In genomic region chr14:49783394-49784010, GRCh38 we compare ENCODE assay signal across 21 cellular contexts. TPM values are rescaled to one million over a fixed set of nuclear protein-coding genes. Genes with fewer than 3 reads are reported as not detected.
DNase-seq lines count a peak whose midpoint lies in the region; ATAC-seq, FAIRE-seq and TF ChIP-seq lines count a peak whose summit lies in the region.
"Had no signal": no experiment of that assay in that cellular context is flagged by ENCODE, and none has a peak within 500 bp of the region (broad histone marks: within the 10 kb centered on the region; RNA-seq: fewer than 3 reads in every experiment).

No MANE protein-coding gene starts in this region.

- no peaks in the 10 kb centered on the region for H3K9me3 ChIP-seq in HEK293 (ENCODE audit: control insufficient read depth, insufficient read depth, low read depth, low read length)
- H3K9me3 ChIP-seq in K562 (replicated peaks; ENCODE audit: control insufficient read depth, insufficient read depth, low read depth, low read length): no peaks in the 10 kb centered on the region
- no peaks in the 10 kb centered on the region for H3K9me3 ChIP-seq in smooth muscle cell (replicated peaks; ENCODE audit: low read depth)
- H3K9me3 ChIP-seq: BLaER1 treated with 17β-estradiol and CSF1 and Interleukin-3, amounts not matched to agents 10 nM and 100 nM had no signal

- H3K4me3 ChIP-seq in HEK293 (ENCODE audit: low read depth, low read length) (no peak overlapping the region), K562 (no peak overlapping the region), smooth muscle cell (no peak overlapping the region)
- H3K4me3 ChIP-seq: BLaER1 treated with 17β-estradiol and CSF1 and Interleukin-3, amounts not matched to agents 10 nM and 100 nM had no signal

- peaks cover 37% of the 10 kb centered on the region for H3K36me3 Mint-ChIP-seq in activated CD8-positive, alpha-beta T cell treated with anti-CD3 and anti-CD28 coated beads for 36 hours (ENCODE audit: low read depth)
- H3K36me3 Mint-ChIP-seq in activated CD8-positive, alpha-beta T cell treated with anti-CD3 and anti-CD28 coated beads, Interleukin-2, amount 10 ng/mL, durations not matched to agents 7 days and 5 days (ENCODE audit: low read depth): peaks cover 66% of the 10 kb centered on the region
- peaks cover 4 to 51% (median 21%) of the 10 kb centered on the region in 3 donors for H3K36me3 Mint-ChIP-seq in immature natural killer cell
- H3K36me3 Mint-ChIP-seq in activated CD4-positive, alpha-beta T cell treated with anti-CD3 and anti-CD28 coated beads, Interleukin-2, amount 10 ng/mL, durations not matched to agents 24 days and 14 days (ENCODE audit: low read depth): peaks cover 63% of the 10 kb centered on the region

- no TSS peak for BruUV-seq in K562 (replicated peaks; lab: Mats Ljungman, UMichigan)

- no peak for TF ChIP-seq EP300 in K562 (IDR thresholded peaks at IDR 0.05; ENCODE audit: low read length)

- H3K4me1 Mint-ChIP-seq in activated CD8-positive, alpha-beta T cell treated with anti-CD3 and anti-CD28 coated beads for 36 hours (ENCODE audit: low read depth): no peaks in the 10 kb centered on the region
- no peaks in the 10 kb centered on the region for H3K4me1 Mint-ChIP-seq in activated CD8-positive, alpha-beta T cell treated with anti-CD3 and anti-CD28 coated beads, Interleukin-2, amount 10 ng/mL, durations not matched to agents 7 days and 5 days (ENCODE audit: low read depth)
- H3K4me1 Mint-ChIP-seq in immature natural killer cell: no peaks in the 10 kb centered on the region
- H3K4me1 Mint-ChIP-seq in activated CD4-positive, alpha-beta T cell treated with anti-CD3 and anti-CD28 coated beads, Interleukin-2, amount 10 ng/mL, durations not matched to agents 24 days and 14 days: peaks cover 2% of the 10 kb centered on the region
- H3K4me1 Mint-ChIP-seq: H9, IgD-negative memory B cell had no signal

- H3K27me3 ChIP-seq in K562 (ENCODE audit: control insufficient read depth in 2 of 2, insufficient read depth in 2 of 2, low read length in 2 of 2) (no peaks in the 10 kb centered on the region), smooth muscle cell (ENCODE audit: low read depth) (no peaks in the 10 kb centered on the region)
- H3K27me3 ChIP-seq: BLaER1 treated with 17β-estradiol and CSF1 and Interleukin-3, amounts not matched to agents 10 nM and 100 nM had no signal

- H3K9me1 ChIP-seq in K562 (ENCODE audit: control insufficient read depth, insufficient read depth, low read length): no peaks in the 10 kb centered on the region

- H3K36me3 ChIP-seq in HEK293 (ENCODE audit: control insufficient read depth in 2 of 2, insufficient read depth in 1 of 2, low read length in 2 of 2) (peaks cover 86 to 97% of the 10 kb centered on the region in 2 experiments), K562 (ENCODE audit: control insufficient read depth, insufficient read depth, low read length) (peaks cover 93% of the 10 kb centered on the region), smooth muscle cell (ENCODE audit: low read depth) (peaks cover 44% of the 10 kb centered on the region)

- FAIRE-seq in K562 (lab: Jason Lieb, UNC): no peak
- FAIRE-seq: GM19239, H1 had no signal

- TF ChIP-seq POLR2A in K562 (conservative IDR thresholded peaks at IDR 0.05): no peak

- no peak for TF ChIP-seq CTCF in activated CD8-positive, alpha-beta T cell treated with anti-CD3 and anti-CD28 coated beads for 36 hours (IDR thresholded peaks at IDR 0.05)
- no peak for TF ChIP-seq CTCF in HEK293 (tag by site-specific recombination; IDR thresholded peaks at IDR 0.05)
- no peak for TF ChIP-seq CTCF in K562 (IDR thresholded peaks at IDR 0.05 in 2 of 3, conservative IDR thresholded peaks at IDR 0.05 in 1 of 3; ENCODE audit: insufficient read depth in 2 of 3, low read depth in 1 of 3, low read length in 3 of 3)
- TF ChIP-seq CTCF in smooth muscle cell (IDR thresholded peaks at IDR 0.05; ENCODE audit: borderline replicate concordance, insufficient read depth, poor library complexity, severe bottlenecking): no peak

- no peaks in the 10 kb centered on the region for H3K79me2 ChIP-seq in K562 (ENCODE audit: control insufficient read depth, insufficient read depth, low read length)
- no peaks in the 10 kb centered on the region for H3K79me2 ChIP-seq in smooth muscle cell (ENCODE audit: low read depth)

- H3K4me3 Mint-ChIP-seq in activated CD8-positive, alpha-beta T cell treated with anti-CD3 and anti-CD28 coated beads for 36 hours: no peak overlapping the region
- H3K4me3 Mint-ChIP-seq in activated CD8-positive, alpha-beta T cell treated with anti-CD3 and anti-CD28 coated beads, Interleukin-2, amount 10 ng/mL, durations not matched to agents 7 days and 5 days: no peak overlapping the region
- H3K4me3 Mint-ChIP-seq in immature natural killer cell: no peak overlapping the region
- H3K4me3 Mint-ChIP-seq in activated CD4-positive, alpha-beta T cell treated with anti-CD3 and anti-CD28 coated beads, Interleukin-2, amount 10 ng/mL, durations not matched to agents 24 days and 14 days: no peak overlapping the region
- H3K4me3 Mint-ChIP-seq: B cell; CD8-positive, alpha-beta memory T cell; H9; IgD-negative memory B cell had no signal

- no peak overlapping the region for H3K4me2 ChIP-seq in K562 (ENCODE audit: insufficient read depth, low read length)
- no peak overlapping the region for H3K4me2 ChIP-seq in smooth muscle cell
- H3K4me2 ChIP-seq: BLaER1 treated with 17β-estradiol and CSF1 and Interleukin-3, amounts not matched to agents 10 nM and 100 nM had no signal

- CTCF ChIA-PET in activated CD8-positive, alpha-beta T cell treated with anti-CD3 and anti-CD28 coated beads for 36 hours (lab: Charles Lee): interaction anchor here (1.2 kb wide), 1 partner anchor 149 kb away, joined by 4 read pairs; the partner anchor contains the start of gene DNAAF2
- CTCF ChIA-PET in activated CD8-positive, alpha-beta T cell treated with anti-CD3 and anti-CD28 coated beads, Interleukin-2, amount 10 ng/mL, durations not matched to agents 7 days and 5 days (lab: Charles Lee): interaction anchor here (1.4 to 1.8 kb wide), 3 partner anchors 16 to 163 kb away, joined by 3 to 5 read pairs (median 3); partner anchors contain the start of genes KLHDC2, MGAT2, NEMF and RPL36AL
- CTCF ChIA-PET in HEK293 (lab: Yijun Ruan, JAX): interaction anchor here (0.6 to 0.9 kb wide), 2 partner anchors 36 to 149 kb away, joined by 3 to 6 read pairs; no protein-coding TSS in a partner anchor
- CTCF ChIA-PET in K562 (lab: Yijun Ruan, JAX; ENCODE audit: low intra/inter-chr PET ratio): no interaction called here

- H3K27ac ChIP-seq in HEK293 (ENCODE audit: extremely low read depth, low read depth, low read length) (no peak overlapping the region), K562 (ENCODE audit: extremely low read depth, low read depth, low read length) (no peak overlapping the region), smooth muscle cell (ENCODE audit: low read depth) (peak overlapping the region; percentile 22)
- H3K27ac ChIP-seq: 22Rv1; BLaER1 treated with 17β-estradiol and CSF1 and Interleukin-3, amounts not matched to agents 10 nM and 100 nM; HL-60 had no signal

- intact Hi-C loops in activated CD8-positive, alpha-beta T cell treated with anti-CD3 and anti-CD28 coated beads for 36 hours (cut with micrococcal nuclease): no loop called here
- intact Hi-C loops in K562 (cut with micrococcal nuclease): no loop called here
- intact Hi-C loops in activated CD4-positive, alpha-beta T cell treated with anti-CD3 and anti-CD28 coated beads, Interleukin-2, amount 10 ng/mL, durations not matched to agents 24 days and 14 days (cut with micrococcal nuclease): no loop called here

- no peak for DNase-seq in activated CD8-positive, alpha-beta T cell treated with anti-CD3 and anti-CD28 coated beads for 36 hours
- DNase-seq in activated CD8-positive, alpha-beta T cell treated with anti-CD3 and anti-CD28 coated beads, Interleukin-2, amount 10 ng/mL, durations not matched to agents 7 days and 5 days: no peak
- no peak for DNase-seq in K562 (ENCODE audit: extremely low read depth in 1 of 4, low spot score in 3 of 4)
- no peak for DNase-seq in smooth muscle cell (lab: John Stamatoyannopoulos, UW; ENCODE audit: unreplicated experiment)
- no peak for DNase-seq in immature natural killer cell
- no peak for DNase-seq in activated CD4-positive, alpha-beta T cell treated with anti-CD3 and anti-CD28 coated beads, Interleukin-2, amount 10 ng/mL, durations not matched to agents 24 days and 14 days
- DNase-seq: CD8-positive, alpha-beta memory T cell; COR-L47; DMS 273 treated with DMSO at 0.1 percent for 48 hours; DMS53; DND-41; EL; H9 had no signal

- ATAC-seq in activated CD8-positive, alpha-beta T cell treated with anti-CD3 and anti-CD28 coated beads for 36 hours: no peak
- no peak for ATAC-seq in activated CD8-positive, alpha-beta T cell treated with anti-CD3 and anti-CD28 coated beads, Interleukin-2, amount 10 ng/mL, durations not matched to agents 7 days and 5 days
- no peak for ATAC-seq in K562

- H4K20me1 ChIP-seq in K562 (replicated peaks; ENCODE audit: control insufficient read depth, insufficient read depth, low read length): no peaks in the 10 kb centered on the region
- H4K20me1 ChIP-seq in smooth muscle cell (ENCODE audit: low read depth): peaks cover 8% of the 10 kb centered on the region

- H3K9me3 Mint-ChIP-seq in activated CD8-positive, alpha-beta T cell treated with anti-CD3 and anti-CD28 coated beads for 36 hours: no peaks in the 10 kb centered on the region
- H3K9me3 Mint-ChIP-seq in activated CD8-positive, alpha-beta T cell treated with anti-CD3 and anti-CD28 coated beads, Interleukin-2, amount 10 ng/mL, durations not matched to agents 7 days and 5 days (ENCODE audit: insufficient read depth): no peaks in the 10 kb centered on the region
- H3K9me3 Mint-ChIP-seq in immature natural killer cell: no peaks in the 10 kb centered on the region
- H3K9me3 Mint-ChIP-seq in activated CD4-positive, alpha-beta T cell treated with anti-CD3 and anti-CD28 coated beads, Interleukin-2, amount 10 ng/mL, durations not matched to agents 24 days and 14 days: no peaks in the 10 kb centered on the region
- H3K9me3 Mint-ChIP-seq: CD8-positive, alpha-beta memory T cell; H9; IgD-negative memory B cell had no signal

- no peaks in the 10 kb centered on the region for H3K27me3 Mint-ChIP-seq in activated CD8-positive, alpha-beta T cell treated with anti-CD3 and anti-CD28 coated beads for 36 hours
- no peaks in the 10 kb centered on the region for H3K27me3 Mint-ChIP-seq in activated CD8-positive, alpha-beta T cell treated with anti-CD3 and anti-CD28 coated beads, Interleukin-2, amount 10 ng/mL, durations not matched to agents 7 days and 5 days (ENCODE audit: low read depth)
- no peaks in the 10 kb centered on the region for H3K27me3 Mint-ChIP-seq in immature natural killer cell (ENCODE audit: low read depth in 3 of 3)
- no peaks in the 10 kb centered on the region for H3K27me3 Mint-ChIP-seq in activated CD4-positive, alpha-beta T cell treated with anti-CD3 and anti-CD28 coated beads, Interleukin-2, amount 10 ng/mL, durations not matched to agents 24 days and 14 days
- H3K27me3 Mint-ChIP-seq: B cell; CD8-positive, alpha-beta memory T cell; IgD-negative memory B cell had no signal

- H3K4me1 ChIP-seq in HEK293 (ENCODE audit: control insufficient read depth, insufficient read depth, low read length) (no peaks in the 10 kb centered on the region), K562 (replicated peaks in 1 of 2; ENCODE audit: control insufficient read depth in 2 of 2, insufficient read depth in 2 of 2, low read length in 2 of 2) (no peaks in the 10 kb centered on the region), smooth muscle cell (ENCODE audit: low read depth) (no peaks in the 10 kb centered on the region)
- H3K4me1 ChIP-seq: BLaER1 treated with 17β-estradiol and CSF1 and Interleukin-3, amounts not matched to agents 10 nM and 100 nM had no signal

- no peak for TF ChIP-seq RAD21 in K562 (CRISPR knock-in tag; conservative IDR thresholded peaks at IDR 0.05 in 1 of 2, IDR thresholded peaks at IDR 0.05 in 1 of 2)

- in situ Hi-C loops in K562 (cut with MboI): no loop called here

- H2AFZ ChIP-seq in K562 (ENCODE audit: low read depth, low read length) (no peak overlapping the region), smooth muscle cell (ENCODE audit: low read depth) (no peak overlapping the region)

- peaks cover 34% of the 10 kb centered on the region for H3F3A ChIP-seq in smooth muscle cell (ENCODE audit: low read depth)

- POLR2A ChIA-PET in activated CD8-positive, alpha-beta T cell treated with anti-CD3 and anti-CD28 coated beads for 36 hours (lab: Charles Lee): interaction anchor here (1.9 kb wide), 1 partner anchor 12 kb away, joined by 7 read pairs; no protein-coding TSS in a partner anchor
- POLR2A ChIA-PET in activated CD8-positive, alpha-beta T cell treated with anti-CD3 and anti-CD28 coated beads, Interleukin-2, amount 10 ng/mL, durations not matched to agents 7 days and 5 days (lab: Charles Lee): interaction anchor here (1.5 kb wide), 1 partner anchor 15 kb away, joined by 6 read pairs; the partner anchor contains the start of gene KLHDC2
- POLR2A ChIA-PET in HEK293 (lab: Yijun Ruan, JAX): interaction anchor here (0.6 to 1.4 kb wide), 3 partner anchors 14 to 90 kb away, joined by 4 read pairs; partner anchors contain the start of genes KLHDC1 and KLHDC2
- POLR2A ChIA-PET in K562 (lab: Yijun Ruan, JAX): interaction anchor here (4.8 kb wide), 1 partner anchor 14 kb away, joined by 31 read pairs; the partner anchor contains the start of gene KLHDC2

- H3K9ac ChIP-seq in K562 (ENCODE audit: insufficient read depth in 1 of 2, low read depth in 2 of 2, low read length in 2 of 2): no peak overlapping the region
- no peak overlapping the region for H3K9ac ChIP-seq in smooth muscle cell (ENCODE audit: low read depth)
- H3K9ac ChIP-seq: BLaER1 treated with 17β-estradiol and CSF1 and Interleukin-3, amounts not matched to agents 10 nM and 100 nM had no signal

- peak overlapping the region; percentile 25 for H3K27ac Mint-ChIP-seq in activated CD8-positive, alpha-beta T cell treated with anti-CD3 and anti-CD28 coated beads for 36 hours
- no peak overlapping the region for H3K27ac Mint-ChIP-seq in activated CD8-positive, alpha-beta T cell treated with anti-CD3 and anti-CD28 coated beads, Interleukin-2, amount 10 ng/mL, durations not matched to agents 7 days and 5 days
- H3K27ac Mint-ChIP-seq in immature natural killer cell: no peak overlapping the region
- H3K27ac Mint-ChIP-seq in activated CD4-positive, alpha-beta T cell treated with anti-CD3 and anti-CD28 coated beads, Interleukin-2, amount 10 ng/mL, durations not matched to agents 24 days and 14 days: no peak overlapping the region
- H3K27ac Mint-ChIP-seq: B cell, H9 had no signal

- WGBS in K562 (ENCODE audit: insufficient coverage, low coverage, missing lambda C conversion rate): 96% methylated on average over 3 of the region's 3 CpGs
- WGBS in smooth muscle cell (ENCODE audit: low lambda C conversion rate): 100% methylated on average over 3 of the region's 3 CpGs

RNA-seq across cellular contexts. Expression of gene KLHDC2, which starts 15.5 kb away (rescaled TPM):
- total RNA-seq in activated CD8-positive, alpha-beta T cell treated with anti-CD3 and anti-CD28 coated beads for 36 hours: 10 to 100 TPM; 21.1 to 23.4 TPM
- 10 to 100 TPM; 24.9 to 25.5 TPM for total RNA-seq in activated CD8-positive, alpha-beta T cell treated with anti-CD3 and anti-CD28 coated beads, Interleukin-2, amount 10 ng/mL, durations not matched to agents 7 days and 5 days
- total RNA-seq in K562 (2011; cell fraction: chromatin; rRNA removed; ENCODE audit: low replicate concordance): 43.7 and 68.5 TPM in 2 replicates
- 29.3 and 31.5 TPM in 2 replicates for total RNA-seq in K562 (2011; cell fraction: nucleolus; rRNA removed)
- 42.7 and 49.5 TPM in 2 replicates for total RNA-seq in K562 (2011; cell fraction: nucleoplasm; rRNA removed)
- total RNA-seq in K562 (2014; rRNA removed) (29.9 and 31.2 TPM in 2 replicates), K562 (2014; rRNA removed; fragmentation: Illumina TruSeq; extraction: Trizol) (24.7 and 25.0 TPM in 2 replicates), K562 (2015; rRNA removed; fragmentation: Illumina TruSeq; extraction: Trizol) (19.0 and 19.7 TPM in 2 replicates), K562 (2021) (19.3 and 20.5 TPM in 2 replicates), smooth muscle cell (52.0 and 72.1 TPM in 2 replicates)
- polyA plus RNA-seq in K562 (2011; rRNA removed) (41.7 and 49.8 TPM in 2 replicates), K562 (2014; fragmentation: Illumina TruSeq; extraction: Trizol) (15.8 and 20.0 TPM in 2 replicates), K562 (2014; fragmentation: Nextera tagmentation; extraction: Ambion mirVana) (1 to 10 TPM; 6.3 to 7.8 TPM), K562 (2014; rRNA removed) (26.3 and 26.7 TPM in 2 replicates), smooth muscle cell (78.3 and 88.9 TPM in 2 replicates), immature natural killer cell (10 to 100 TPM; 61.3 to 68.1 (median 63.8) TPM)
- 12.0 and 16.3 TPM in 2 replicates for polyA plus RNA-seq in K562 (2011; cell fraction: cytosol; rRNA removed)
- 44.3 and 131 TPM in 2 replicates for polyA plus RNA-seq in K562 (2011; cell fraction: nucleus; rRNA removed)
- 16.8 and 28.6 TPM in 2 replicates for polyA plus RNA-seq in K562 (2012)
- 40.5 and 41.9 TPM in 2 replicates for polyA minus RNA-seq in K562 (2011; rRNA and poly(A)+ RNA removed)
- polyA minus RNA-seq in K562 (2011; cell fraction: cytosol; rRNA and poly(A)+ RNA removed): 11.3 and 14.1 TPM in 2 replicates
- polyA minus RNA-seq in K562 (2011; cell fraction: nucleus; rRNA and poly(A)+ RNA removed): 24.1 and 38.7 TPM in 2 replicates
- 24.6 and 28.0 TPM in 2 replicates for total RNA-seq in activated CD4-positive, alpha-beta T cell treated with anti-CD3 and anti-CD28 coated beads, Interleukin-2, amount 10 ng/mL, durations not matched to agents 24 days and 14 days
